ENCODE assay signal across 12 cellular contexts in genomic region chr7:27108390-27109127, GRCh38. TPM values are rescaled to one million over a fixed set of nuclear protein-coding genes. Genes with fewer than 3 reads are reported as not detected.
DNase-seq lines count a peak whose midpoint lies in the region; ATAC-seq and TF ChIP-seq lines count a peak whose summit lies in the region.
"Had no signal": no experiment of that assay in that cellular context is flagged by ENCODE, and none has a peak within 500 bp of the region (broad histone marks: within the 10 kb centered on the region; RNA-seq: fewer than 3 reads in every experiment).

No MANE protein-coding gene starts in this region.

- H4K8ac ChIP-seq in neuronal stem cell (ENCODE audit: low read depth, low read length): no peak overlapping the region

- H3K79me2 ChIP-seq in hepatocyte: peaks cover 14% of the 10 kb centered on the region

- peaks cover 20% of the 10 kb centered on the region for H3K4me1 ChIP-seq in hepatocyte (ENCODE audit: insufficient read depth)
- no peaks in the 10 kb centered on the region for H3K4me1 ChIP-seq in neuronal stem cell (ENCODE audit: control insufficient read depth in 2 of 2, insufficient read depth in 1 of 2, low read depth in 1 of 2, low read length in 2 of 2)

- no peaks in the 10 kb centered on the region for H3K9me2 ChIP-seq in hepatocyte (replicated peaks; ENCODE audit: insufficient read depth)

- peak overlapping the region; percentile 34 for H3K4me3 ChIP-seq in astrocyte of the spinal cord (ENCODE audit: low read depth, low read length)
- H3K4me3 ChIP-seq in hepatocyte: no peak overlapping the region
- no peak overlapping the region for H3K4me3 ChIP-seq in neuronal stem cell (ENCODE audit: low read length in 2 of 2)

- peaks cover 89% of the 10 kb centered on the region for H3K27me3 ChIP-seq in hepatocyte
- peaks cover 65 to 99% (median 92%) of the 10 kb centered on the region in 3 experiments for H3K27me3 ChIP-seq in neuronal stem cell (ENCODE audit: control insufficient read depth in 3 of 3, insufficient read depth in 3 of 3, low read depth in 1 of 3, low read length in 3 of 3)

- DNase-seq in AG08396 (ENCODE audit: low spot score): peak; percentile 79
- peak; percentile 86 for DNase-seq in astrocyte of the spinal cord (ENCODE audit: low read depth, low spot score)
- DNase-seq in hepatocyte (ENCODE audit: low spot score): no peak
- DNase-seq in neuronal stem cell (ENCODE audit: low spot score): no peak
- DNase-seq in activated naive CD4-positive, alpha-beta T cell treated with anti-CD3 and anti-CD28 coated beads, Interleukin-2, amount 50 U/mL, for 16 hours: no peak
- no peak for DNase-seq in NCI-H2081 (lab: John Stamatoyannopoulos, UW)
- DNase-seq: activated T-cell treated with anti-CD3 and anti-CD28 coated beads, Interleukin-2, amount 50 U/mL, for 48 hours; NCI-H69; T-helper 2 cell had no signal

- H3K36me3 ChIP-seq in hepatocyte (replicated peaks; ENCODE audit: insufficient read depth, low read depth) (no peaks in the 10 kb centered on the region), neuronal stem cell (replicated peaks in 1 of 2; ENCODE audit: control insufficient read depth in 2 of 2, insufficient read depth in 2 of 2, low read length in 2 of 2) (no peaks in the 10 kb centered on the region)
- H3K36me3 ChIP-seq: neutrophil had no signal

- no peak for TF ChIP-seq CTCF in astrocyte of the spinal cord (IDR thresholded peaks at IDR 0.05; ENCODE audit: low read depth, low read length)
- TF ChIP-seq CTCF in hepatocyte (IDR thresholded peaks at IDR 0.05; ENCODE audit: poor library complexity): no peak

- no peaks in the 10 kb centered on the region for H3K9me3 ChIP-seq in hepatocyte (ENCODE audit: low read depth)
- peaks cover 2 to 3% of the 10 kb centered on the region in 2 donors for H3K9me3 ChIP-seq in neuronal stem cell (replicated peaks in 1 of 2; ENCODE audit: control insufficient read depth in 2 of 2, insufficient read depth in 1 of 2, low read depth in 1 of 2, low read length in 2 of 2)
- H3K9me3 ChIP-seq: neutrophil had no signal

- ATAC-seq in GM21737 (IDR thresholded peaks at IDR 0.05; ENCODE audit: unreplicated experiment): no peak
- no peak for ATAC-seq in HG02938 (IDR thresholded peaks at IDR 0.05; ENCODE audit: unreplicated experiment)

- H3K9ac ChIP-seq in neuronal stem cell (ENCODE audit: low read depth, low read length, poor library complexity): peak overlapping the region; percentile 34

- no peak overlapping the region for H2AFZ ChIP-seq in hepatocyte
- no peak overlapping the region for H2AFZ ChIP-seq in neuronal stem cell (ENCODE audit: low read length)

- H3K18ac ChIP-seq in neuronal stem cell (ENCODE audit: low read length): no peak overlapping the region

- 41% methylated on average over 28 of the region's 41 CpGs for WGBS in hepatocyte (ENCODE audit: low lambda C conversion rate, missing lambda C conversion rate)
- no CpG with 5 or more reads among the region's 41 CpGs for WGBS in neuronal stem cell (ENCODE audit: extremely low coverage in 2 of 2, insufficient read length in 2 of 2, insufficient replicate concordance in 1 of 2), 2 donors

- H3K27ac ChIP-seq in hepatocyte: no peak overlapping the region
- no peak overlapping the region for H3K27ac ChIP-seq in neuronal stem cell (replicated peaks; ENCODE audit: low read length)
- H3K27ac ChIP-seq: neutrophil had no signal

- H3K23ac ChIP-seq in neuronal stem cell (ENCODE audit: low read depth, low read length, poor library complexity): no peak overlapping the region

- H4K91ac ChIP-seq in neuronal stem cell (ENCODE audit: low read depth, low read length, poor library complexity): no peak overlapping the region

- peaks cover under 1% of the 10 kb centered on the region for H4K20me1 ChIP-seq in hepatocyte (ENCODE audit: insufficient read depth, poor library complexity, severe bottlenecking)

- H3K79me1 ChIP-seq in neuronal stem cell (ENCODE audit: low read depth, low read length): no peaks in the 10 kb centered on the region

- no peak overlapping the region for H2BK12ac ChIP-seq in neuronal stem cell (ENCODE audit: low read length)

- H2BK5ac ChIP-seq in neuronal stem cell (ENCODE audit: low read length): no peak overlapping the region

- in situ Hi-C loops in astrocyte of the spinal cord (cut with HindIII; ENCODE audit: low sequenced_read_pairs): no loop called here

- no peak overlapping the region for H2AK5ac ChIP-seq in neuronal stem cell (ENCODE audit: low read depth, low read length)

- no peak overlapping the region for H3K4ac ChIP-seq in neuronal stem cell (ENCODE audit: low read length)

- H2BK120ac ChIP-seq in neuronal stem cell (ENCODE audit: low read depth, low read length): no peak overlapping the region

- no peak overlapping the region for H3K14ac ChIP-seq in neuronal stem cell (ENCODE audit: low read length)

- H2BK15ac ChIP-seq in neuronal stem cell (ENCODE audit: low read length): no peak overlapping the region

- H3K4me2 ChIP-seq in hepatocyte (peak overlapping the region; percentile 59), neuronal stem cell (ENCODE audit: insufficient read depth, low read length, poor library complexity, severe bottlenecking) (no peak overlapping the region)

RNA-seq across cellular contexts. Expression of gene HOXA2, which starts 6.1 kb away (rescaled TPM):
- 0.36 TPM in 1 of 2 replicates, not detected in the other for total RNA-seq in hepatocyte
- polyA plus RNA-seq in hepatocyte: 0.07 and 0.81 TPM in 2 replicates
- 0.04 TPM for polyA plus RNA-seq in neuronal stem cell (2013, experiment 1 of 2)
- not detected for polyA plus RNA-seq in neuronal stem cell (2013, experiment 2 of 2)

RNA-seq across cellular contexts. Expression of gene HOXA1, which starts 12.8 kb away (rescaled TPM):
- 0.12 and 0.30 TPM in 2 replicates for total RNA-seq in hepatocyte
- 0.25 and 0.77 TPM in 2 replicates for polyA plus RNA-seq in hepatocyte
- polyA plus RNA-seq in neuronal stem cell (2013, experiment 1 of 2): not detected
- polyA plus RNA-seq in neuronal stem cell (2013, experiment 2 of 2): not detected

RNA-seq across cellular contexts. Expression of gene HOXA4, which starts 22.0 kb away (rescaled TPM):
- 1.3 and 1.4 TPM in 2 replicates for total RNA-seq in hepatocyte
- polyA plus RNA-seq in hepatocyte: 0.69 and 0.96 TPM in 2 replicates
- polyA plus RNA-seq in neuronal stem cell (2013, experiment 1 of 2): not detected
- polyA plus RNA-seq in neuronal stem cell (2013, experiment 2 of 2): not detected

RNA-seq across cellular contexts. Expression of gene HOXA5, which starts 34.9 kb away (rescaled TPM):
- 0.08 and 0.70 TPM in 2 replicates for total RNA-seq in hepatocyte
- polyA plus RNA-seq in hepatocyte: 0.41 and 0.92 TPM in 2 replicates
- polyA plus RNA-seq in neuronal stem cell (2013, experiment 1 of 2): not detected
- not detected for polyA plus RNA-seq in neuronal stem cell (2013, experiment 2 of 2)

RNA-seq across cellular contexts. Expression of gene HOXA6, which starts 39.0 kb away (rescaled TPM):
- total RNA-seq in hepatocyte: not detected in 2 replicates
- 0.16 and 0.23 TPM in 2 replicates for polyA plus RNA-seq in hepatocyte
- not detected for polyA plus RNA-seq in neuronal stem cell (2013, experiment 1 of 2)
- not detected for polyA plus RNA-seq in neuronal stem cell (2013, experiment 2 of 2)

Comparison
In these comparisons a context has a peak if more than half of its experiments do, and no peak if none do; other contexts are left out.
1. DNase-seq: peak in AG08396 (single experiment) and astrocyte of the spinal cord (single experiment); none in hepatocyte (single experiment), neuronal stem cell (single experiment), activated naive CD4-positive, alpha-beta T cell treated with anti-CD3 and anti-CD28 coated beads, Interleukin-2, amount 50 U/mL, for 16 hours (single experiment) and NCI-H2081 (0 of 2).